Comparison of ENCODE assay signal across 8 cellular contexts in genomic region chr5:126594676-126595485, GRCh38. TPM values are rescaled to one million over a fixed set of nuclear protein-coding genes. Genes with fewer than 3 reads are reported as not detected.
DNase-seq lines count a peak whose midpoint lies in the region; ATAC-seq and TF ChIP-seq lines count a peak whose summit lies in the region.

ALDH7A1 (minus strand) TSS chr5:126595219; CDS start chr5:126595198, 21 bp downstream.

- H3K4me1 Mint-ChIP-seq in type B pancreatic cell (ENCODE audit: unreplicated experiment): peaks cover 19% of the 10 kb centered on the region

- H3K27ac Mint-ChIP-seq in type B pancreatic cell: peak within 1 kb of the TSS; percentile 89

- no peak within 1 kb of the TSS for H3K27ac ChIP-seq in adipose tissue (ENCODE audit: low read depth, low read length)

- H3K36me3 Mint-ChIP-seq in type B pancreatic cell: peaks cover 4% of the 10 kb centered on the region

- H3K27me3 Mint-ChIP-seq in type B pancreatic cell: no peaks in the 10 kb centered on the region

- H3K4me3 Mint-ChIP-seq in type B pancreatic cell: peak within 1 kb of the TSS; percentile 92

- ATAC-seq in GM19467 (IDR thresholded peaks at IDR 0.05; ENCODE audit: unreplicated experiment) (peak; percentile 66), HG03575 (IDR thresholded peaks at IDR 0.05; ENCODE audit: extremely low read depth, insufficient number of reproducible peaks, low FRiP score, unreplicated experiment) (peak; percentile 58), Right ventricle myocardium inferior (peak; percentile 96)

- DNase-seq in COLO668 (lab: John Stamatoyannopoulos, UW; ENCODE audit: unreplicated experiment) (peak; percentile 87), RPMI8226 (peak; percentile 8), Right ventricle myocardium inferior (ENCODE audit: missing footprints) (peak; percentile 90), nucleus accumbens (lab: John Stamatoyannopoulos, UW) (peak; percentile 42 to 94 (median 86)), type B pancreatic cell (ENCODE audit: extremely low spot score, unreplicated experiment) (peak; percentile 93)

- TF ChIP-seq CTCF in type B pancreatic cell (conservative IDR thresholded peaks at IDR 0.05): peak; percentile 67

- peaks cover 7% of the 10 kb centered on the region for H3K9me3 Mint-ChIP-seq in type B pancreatic cell

- intact Hi-C loops in Right ventricle myocardium inferior (cut with DNase I): loop anchor here (2.0 to 5.0 kb wide), 3 partner anchors 53 to 256 kb away; no protein-coding TSS in a partner anchor

- 0 to 1% (median 1%) methylated on average over 49 of the region's 49 CpGs for WGBS in adipose tissue, 3 donors

RNA-seq across cellular contexts. Expression of gene ALDH7A1, which starts in this region (rescaled TPM):
- polyA plus RNA-seq in adipose tissue: 10 to 100 TPM; 19.2 to 49.0 (median 39.5) TPM
- total RNA-seq in Right ventricle myocardium inferior (35.5 TPM), type B pancreatic cell (ENCODE audit: low replicate concordance) (60.9 and 119 TPM in 2 replicates)

Comparison
In these comparisons a context has a peak if more than half of its experiments do, and no peak if none do; other contexts are left out.
1. DNase-seq: peak in every context shown above with its lines; median percentile 93 in type B pancreatic cell; 90 in Right ventricle myocardium inferior; 87 in COLO668; 86 in nucleus accumbens; 8 in RPMI8226.